In the genomic region with DNA sequence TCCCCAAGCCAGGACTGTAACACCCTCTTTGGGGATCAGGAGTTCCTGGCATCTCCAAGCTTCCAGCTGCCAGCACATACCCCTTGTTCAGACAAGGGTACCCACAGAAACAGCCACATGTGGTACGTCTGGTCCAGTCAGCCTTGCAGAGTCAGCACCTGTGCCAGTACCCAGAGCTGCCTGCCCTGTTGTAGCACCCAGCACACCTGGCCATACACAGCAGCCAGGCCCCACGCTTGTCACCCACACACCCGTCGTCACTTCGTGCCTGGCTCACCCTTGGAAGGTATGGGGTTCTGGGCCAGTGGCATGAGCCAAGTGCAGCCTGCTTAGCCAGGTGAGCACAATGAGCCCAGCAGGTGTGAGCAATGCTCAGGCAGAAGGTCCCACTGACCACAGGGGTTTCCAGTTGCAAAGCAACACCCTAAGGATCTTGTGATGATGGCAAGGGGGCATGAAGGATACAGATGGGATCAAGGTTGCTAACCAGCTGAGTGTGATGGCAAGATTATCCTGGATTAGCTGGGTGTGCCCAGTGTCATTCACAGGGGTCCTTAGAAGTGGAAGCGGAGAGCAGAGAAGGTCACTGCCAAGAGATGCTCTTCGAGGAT, we compare ENCODE assay signal across 1 cellular context.
TF ChIP-seq lines count a peak whose summit lies in the region.

No MANE protein-coding gene starts in this region.

TF ChIP-seq in IMR-90, 13 proteins besides CTCF, POLR2A, EP300 and RAD21 (continued from another document):
- TF ChIP-seq RCOR1 (IDR thresholded peaks at IDR 0.05; ENCODE audit: insufficient replicate concordance, low read length), result no peak
- TF ChIP-seq MAFK (IDR thresholded peaks at IDR 0.05; ENCODE audit: low read depth, low read length), result no peak
- TF ChIP-seq MAZ (IDR thresholded peaks at IDR 0.05; ENCODE audit: borderline replicate concordance, low read depth, low read length), result no peak
- no peak for TF ChIP-seq MXI1 (IDR thresholded peaks at IDR 0.05; ENCODE audit: borderline replicate concordance, low read depth, low read length)
- no peak for TF ChIP-seq RFX5 (IDR thresholded peaks at IDR 0.05; ENCODE audit: low read depth, low read length)
